In genomic region chr22:20983081-20983745, GRCh38 we compare ENCODE assay signal across 8 cellular contexts. TPM values are rescaled to one million over a fixed set of nuclear protein-coding genes. Genes with fewer than 3 reads are reported as not detected.
DNase-seq lines count a peak whose midpoint lies in the region; ATAC-seq and TF ChIP-seq lines count a peak whose summit lies in the region.

No MANE protein-coding gene starts in this region.

- peak overlapping the region; percentile 89 for H3K4me3 ChIP-seq in H7 (ENCODE audit: insufficient read depth, low read depth, low read length)
- peak overlapping the region; percentile 91 for H3K4me3 ChIP-seq in fibroblast of villous mesenchyme (ENCODE audit: low read depth, low read length)
- peak overlapping the region; percentile 93 to 98 (median 98) for H3K4me3 ChIP-seq in skeletal muscle tissue (ENCODE audit: low read length in 3 of 3)

- DNase-seq in H7 (no peak), fibroblast of villous mesenchyme (ENCODE audit: low read depth) (no peak), GF-D8 (lab: John Stamatoyannopoulos, UW) (no peak)
- DNase-seq in stimulated activated CD4-positive, alpha-beta T cell treated with anti-CD3 and anti-CD28 coated beads, Interleukin-1b, Interleukin-23, amount 100 ng/mL, for 48 hours = no peak
- no peak for DNase-seq in activated effector memory CD4-positive, alpha-beta T cell treated with Interleukin-2 at 50 U/mL for 16 hours

- peaks cover 29 to 42% (median 39%) of the 10 kb centered on the region in 3 donors for H3K4me1 ChIP-seq in skeletal muscle tissue (ENCODE audit: control insufficient read depth in 3 of 3, insufficient read depth in 3 of 3, low read length in 3 of 3)

- H3K27ac ChIP-seq in VCaP = peak overlapping the region; percentile 97; the same call in 1 of the 2 replicates
- H3K27ac ChIP-seq in skeletal muscle tissue (ENCODE audit: low read depth, low read length) = no peak overlapping the region

- TF ChIP-seq CTCF in VCaP (conservative IDR thresholded peaks at IDR 0.05) (no peak), fibroblast of villous mesenchyme (IDR thresholded peaks at IDR 0.05; ENCODE audit: insufficient read depth, low read depth, low read length) (no peak)

- no peak for ATAC-seq in GM19395 (IDR thresholded peaks at IDR 0.05; ENCODE audit: unreplicated experiment)

- no peaks in the 10 kb centered on the region for H3K9me3 ChIP-seq in skeletal muscle tissue (ENCODE audit: control insufficient read depth in 3 of 3, low read length in 3 of 3)

- H3K36me3 ChIP-seq in H7 (replicated peaks; ENCODE audit: control insufficient read depth, insufficient read depth, low read length) (peaks cover 3% of the 10 kb centered on the region), skeletal muscle tissue (ENCODE audit: control insufficient read depth in 3 of 3, insufficient read depth in 3 of 3, low read length in 3 of 3) (peaks cover 22 to 29% (median 29%) of the 10 kb centered on the region in 3 donors)

- H3K9ac ChIP-seq in skeletal muscle tissue (ENCODE audit: low read depth in 1 of 3, low read length in 3 of 3) = peak overlapping the region; percentile 92 to 97 (median 97)

- H3K27me3 ChIP-seq in H7 (ENCODE audit: control insufficient read depth, insufficient read depth, low read length) = peaks cover 11% of the 10 kb centered on the region
- H3K27me3 ChIP-seq in skeletal muscle tissue (ENCODE audit: control insufficient read depth in 3 of 3, insufficient read depth in 3 of 3, low read length in 3 of 3) = peaks cover 0 to 5% (median 0%) of the 10 kb centered on the region in 3 donors

RNA-seq across cellular contexts. Expression of gene LZTR1, which starts 1.1 kb away (rescaled TPM):
- total RNA-seq in H7 (2014; rRNA removed; shearing (Covaris generic)) = 28.3 and 34.0 TPM in 2 replicates
- 55.1 and 60.9 TPM in 2 replicates for total RNA-seq in fibroblast of villous mesenchyme
- total RNA-seq in skeletal muscle tissue = 32.4 TPM

RNA-seq across cellular contexts. Expression of gene AIFM3, which starts 16.2 kb away (rescaled TPM):
- total RNA-seq in H7 (2014; rRNA removed; shearing (Covaris generic)) = 0.38 and 1.5 TPM in 2 replicates
- total RNA-seq in fibroblast of villous mesenchyme = 0.32 and 0.43 TPM in 2 replicates
- under 0.01 TPM for total RNA-seq in skeletal muscle tissue

RNA-seq across cellular contexts. Expression of gene THAP7, which starts 18.7 kb away (rescaled TPM):
- 42.7 and 49.1 TPM in 2 replicates for total RNA-seq in H7 (2014; rRNA removed; shearing (Covaris generic))
- total RNA-seq in fibroblast of villous mesenchyme (21.6 and 22.9 TPM in 2 replicates), skeletal muscle tissue (15.7 TPM)

RNA-seq across cellular contexts. Expression of gene P2RX6, which starts 31.8 kb away (rescaled TPM):
- total RNA-seq in H7 (2014; rRNA removed; shearing (Covaris generic)) = 0.26 and 0.31 TPM in 2 replicates
- total RNA-seq in fibroblast of villous mesenchyme (1.3 and 3.5 TPM in 2 replicates), skeletal muscle tissue (11.0 TPM)

RNA-seq across cellular contexts. Expression of gene SLC7A4, which starts 49.1 kb away (rescaled TPM):
- total RNA-seq in H7 (2014; rRNA removed; shearing (Covaris generic)) = not detected in 2 replicates
- total RNA-seq in fibroblast of villous mesenchyme (0.32 and 2.2 TPM in 2 replicates), skeletal muscle tissue (1.6 TPM)
